Comparison of ENCODE assay signal across 17 cellular contexts in the genomic region with DNA sequence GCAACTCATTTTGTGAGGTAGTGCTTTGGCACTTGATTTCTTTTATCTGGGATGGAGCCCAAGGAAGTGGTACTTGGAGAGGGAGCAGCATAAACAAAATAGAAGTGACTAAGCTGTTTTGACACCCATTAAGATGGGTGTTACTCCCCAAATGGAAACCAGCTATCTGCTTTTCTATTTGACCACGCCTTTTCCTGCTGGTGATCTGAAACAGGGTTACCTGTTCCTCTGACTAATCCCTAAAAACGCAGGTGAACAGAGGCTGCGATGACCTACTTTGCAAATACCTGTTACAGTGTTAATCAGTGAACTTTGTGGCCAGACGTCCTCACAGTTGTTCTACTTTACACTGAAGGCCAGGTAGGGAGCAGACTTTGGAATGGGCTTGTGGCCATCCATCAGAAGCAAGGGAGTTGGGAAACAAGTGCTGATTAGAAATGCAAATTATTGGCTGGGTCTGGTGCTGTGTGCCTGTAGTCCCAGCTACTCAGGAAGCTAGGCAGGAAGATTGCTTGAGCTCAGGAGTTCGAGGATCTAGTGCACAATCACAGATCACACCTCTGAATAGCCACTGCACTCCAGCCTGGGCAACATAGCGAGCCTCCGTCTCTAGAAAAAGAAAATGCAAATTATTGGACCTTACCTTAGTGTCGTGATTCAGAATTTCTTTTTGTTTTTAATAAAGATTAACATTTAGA. TPM values are rescaled to one million over a fixed set of nuclear protein-coding genes. Genes with fewer than 3 reads are reported as not detected.
DNase-seq lines count a peak whose midpoint lies in the region; ATAC-seq and TF ChIP-seq lines count a peak whose summit lies in the region.
"Had no signal": no experiment of that assay in that cellular context is flagged by ENCODE, and none has a peak within 500 bp of the region (broad histone marks: within the 10 kb centered on the region; RNA-seq: fewer than 3 reads in every experiment).

No MANE protein-coding gene starts in this region.

- H2BK5ac ChIP-seq in mesenchymal stem cell (ENCODE audit: low read depth, low read length, poor library complexity, severe bottlenecking): no peak overlapping the region

- no peak overlapping the region for H3K4me3 ChIP-seq in Caco-2 (ENCODE audit: low read depth, low read length)
- no peak overlapping the region for H3K4me3 ChIP-seq in mesenchymal stem cell (ENCODE audit: insufficient read depth in 1 of 2, low read depth in 1 of 2, low read length in 2 of 2)
- H3K4me3 ChIP-seq: Peyer's patch, uterus had no signal

- no peak overlapping the region for H3K27ac ChIP-seq in RWPE1
- H3K27ac ChIP-seq in mesenchymal stem cell (ENCODE audit: low read length, poor library complexity, severe bottlenecking): no peak overlapping the region
- H3K27ac ChIP-seq: parathyroid adenoma, Peyer's patch, uterus had no signal

- CTCF ChIA-PET in Caco-2 (lab: Charles Lee) (no interaction called here), RWPE1 (lab: Yijun Ruan, JAX) (interaction anchor here (0.6 to 1.2 kb wide), 2 partner anchors 58 to 82 kb away, joined by 3 to 6 read pairs; a partner anchor contains a TSS)

- peak overlapping the region in 1 of 2 experiments; percentile 24 for H3K4ac ChIP-seq in mesenchymal stem cell (ENCODE audit: low read depth in 1 of 2, low read length in 2 of 2)

- no peaks in the 10 kb centered on the region for H3K27me3 Mint-ChIP-seq in Caco-2 (ENCODE audit: insufficient read depth, unreplicated experiment)
- H3K27me3 Mint-ChIP-seq: activated CD8-positive, alpha-beta T cell treated with anti-CD3 and anti-CD28 coated beads for 36 hours had no signal

- no peak overlapping the region for H2AFZ ChIP-seq in mesenchymal stem cell (ENCODE audit: low read depth, low read length)
- H2AFZ ChIP-seq: parathyroid adenoma had no signal

- H2BK15ac ChIP-seq in mesenchymal stem cell (ENCODE audit: low read depth, poor library complexity, severe bottlenecking): no peak overlapping the region

- peak overlapping the region; percentile 9 for H3K9ac ChIP-seq in mesenchymal stem cell (ENCODE audit: low read length)
- H3K9ac ChIP-seq: parathyroid adenoma had no signal

- peaks cover 48% of the 10 kb centered on the region for H3K4me1 ChIP-seq in Caco-2
- H3K4me1 ChIP-seq in mesenchymal stem cell (ENCODE audit: control insufficient read depth, insufficient read depth, low read depth, low read length): peaks cover 8% of the 10 kb centered on the region
- H3K4me1 ChIP-seq: uterus had no signal

- H3K4me1 Mint-ChIP-seq in Caco-2 (ENCODE audit: low read depth, unreplicated experiment): peaks cover 39% of the 10 kb centered on the region

- no peaks in the 10 kb centered on the region for H3K27me3 ChIP-seq in Caco-2 (replicated peaks; ENCODE audit: control insufficient read depth, insufficient read depth, low read length)
- H3K27me3 ChIP-seq in mesenchymal stem cell (ENCODE audit: control insufficient read depth in 1 of 2, insufficient read depth in 1 of 2, low read length in 2 of 2): no peaks in the 10 kb centered on the region
- H3K27me3 ChIP-seq: Peyer's patch, uterus had no signal

- no peak overlapping the region for H2BK120ac ChIP-seq in mesenchymal stem cell (ENCODE audit: low read depth, low read length)

- ATAC-seq in esophagus mucosa: peak; percentile 70
- ATAC-seq in HG03342 (IDR thresholded peaks at IDR 0.05; ENCODE audit: unreplicated experiment): no peak
- ATAC-seq in GM19463 (IDR thresholded peaks at IDR 0.05; ENCODE audit: unreplicated experiment): no peak
- ATAC-seq: activated CD8-positive, alpha-beta T cell treated with anti-CD3 and anti-CD28 coated beads for 36 hours; left cardiac atrium; stimulated activated memory B cell treated with anti-CD40 and anti-IgM and Interleukin-4, amounts not matched to agents 10 μg/mL and 1 μg/mL and 100 μg/mL, for 72 hours had no signal

- 83% methylated on average over 7 of the region's 8 CpGs for WGBS in mesenchymal stem cell

- peaks cover 19% of the 10 kb centered on the region for H3K36me3 Mint-ChIP-seq in Caco-2 (ENCODE audit: insufficient read depth, unreplicated experiment)

- H3K18ac ChIP-seq in mesenchymal stem cell (ENCODE audit: low read depth in 1 of 2, low read length in 2 of 2): peak overlapping the region in 1 of 2 experiments; percentile 43

- no peak overlapping the region for H4K8ac ChIP-seq in mesenchymal stem cell (ENCODE audit: low read length)

- H3K79me1 ChIP-seq in mesenchymal stem cell (replicated peaks; ENCODE audit: low read length, poor library complexity, severe bottlenecking): no peaks in the 10 kb centered on the region

- H2AK5ac ChIP-seq in mesenchymal stem cell (ENCODE audit: low read length, severe bottlenecking): peak overlapping the region; percentile 4

- H3K27ac Mint-ChIP-seq in Caco-2 (ENCODE audit: unreplicated experiment): peak overlapping the region; percentile 77
- H3K27ac Mint-ChIP-seq: activated CD8-positive, alpha-beta T cell treated with anti-CD3 and anti-CD28 coated beads for 36 hours; activated T-helper 1 cell treated with anti-CD3 and anti-CD28 coated beads, Interleukin-12 subunit alpha, Interleukin-12 subunit beta, Interleukin-2, Interleukin-4 antibody, amounts not matched to agents 30 ng/mL and 10 ng/mL and 1 ng/mL, durations not matched to agents 14 hours and 24 hours and 36 hours; stimulated activated memory B cell treated with anti-CD40 and anti-IgM and Interleukin-4, amounts not matched to agents 10 μg/mL and 1 μg/mL and 100 μg/mL, for 72 hours had no signal

- no peak overlapping the region for H3K4me2 ChIP-seq in mesenchymal stem cell (ENCODE audit: low read length, poor library complexity, severe bottlenecking)

- POLR2A ChIA-PET in Caco-2 (lab: Charles Lee) (no interaction called here), RWPE1 (lab: Yijun Ruan, JAX; ENCODE audit: low non-redundant PET) (interaction anchor here (0.6 kb wide), 1 partner anchor 80 kb away, joined by 3 read pairs; no protein-coding TSS in a partner anchor)

- peak overlapping the region; percentile 14 for H3K4me3 Mint-ChIP-seq in Caco-2 (ENCODE audit: unreplicated experiment)
- H3K4me3 Mint-ChIP-seq: activated CD8-positive, alpha-beta T cell treated with anti-CD3 and anti-CD28 coated beads for 36 hours; activated T-helper 1 cell treated with anti-CD3 and anti-CD28 coated beads, Interleukin-12 subunit alpha, Interleukin-12 subunit beta, Interleukin-2, Interleukin-4 antibody, amounts not matched to agents 30 ng/mL and 10 ng/mL and 1 ng/mL, durations not matched to agents 14 hours and 24 hours and 36 hours; stimulated activated memory B cell treated with anti-CD40 and anti-IgM and Interleukin-4, amounts not matched to agents 10 μg/mL and 1 μg/mL and 100 μg/mL, for 72 hours had no signal

- no peak overlapping the region for H3K23ac ChIP-seq in mesenchymal stem cell (ENCODE audit: low read length in 2 of 2)

- TF ChIP-seq CTCF in Caco-2 (IDR thresholded peaks at IDR 0.05; ENCODE audit: insufficient read depth in 1 of 2, low read depth in 1 of 2, low read length in 1 of 2, severe bottlenecking in 1 of 2, unreplicated experiment in 1 of 2): no peak
- TF ChIP-seq CTCF in RWPE1 (conservative IDR thresholded peaks at IDR 0.05; ENCODE audit: low read depth): no peak

- peak overlapping the region in 1 of 2 experiments; percentile 27 for H2BK12ac ChIP-seq in mesenchymal stem cell (ENCODE audit: low read length in 2 of 2)

- H3K14ac ChIP-seq in mesenchymal stem cell (ENCODE audit: low read length in 2 of 2): no peak overlapping the region

- intact Hi-C loops in Caco-2 (cut with micrococcal nuclease; ENCODE audit: unreplicated experiment): no loop called here

- peaks cover 12% of the 10 kb centered on the region for H3K9me3 ChIP-seq in Caco-2
- H3K9me3 ChIP-seq in mesenchymal stem cell (ENCODE audit: control insufficient read depth, low read length): no peaks in the 10 kb centered on the region
- H3K9me3 ChIP-seq: Peyer's patch, uterus had no signal

- no TSS peak for BruUV-seq in Caco-2 (replicated peaks; lab: Mats Ljungman, UMichigan)

- no peak overlapping the region for H4K91ac ChIP-seq in mesenchymal stem cell (ENCODE audit: low read length)

- DNase-seq in Caco-2 (peak; percentile 63 to 75), RWPE1 (ENCODE audit: low spot score) (peak; percentile 48), mesenchymal stem cell (no peak), SHP77 (lab: John Stamatoyannopoulos, UW) (no peak), H4 (ENCODE audit: low spot score) (no peak)
- DNase-seq: activated CD8-positive, alpha-beta T cell treated with anti-CD3 and anti-CD28 coated beads for 36 hours; hippocampal formation; left cardiac atrium; NCI-H2029; uterus had no signal

- H3K36me3 ChIP-seq in Caco-2 (ENCODE audit: control insufficient read depth, insufficient read depth, low read length) (no peaks in the 10 kb centered on the region), mesenchymal stem cell (ENCODE audit: control insufficient read depth in 1 of 2, insufficient read depth in 2 of 2, low read depth in 1 of 2, low read length in 2 of 2) (no peaks in the 10 kb centered on the region)
- H3K36me3 ChIP-seq: Peyer's patch, uterus had no signal

- peaks cover 10% of the 10 kb centered on the region for H3K9me3 Mint-ChIP-seq in Caco-2 (ENCODE audit: unreplicated experiment)
- H3K9me3 Mint-ChIP-seq: activated T-helper 1 cell treated with anti-CD3 and anti-CD28 coated beads, Interleukin-12 subunit alpha, Interleukin-12 subunit beta, Interleukin-2, Interleukin-4 antibody, amounts not matched to agents 30 ng/mL and 10 ng/mL and 1 ng/mL, durations not matched to agents 14 hours and 24 hours and 36 hours had no signal

RNA-seq across cellular contexts. Expression of a gene that starts 58.3 kb away (rescaled TPM):
- total RNA-seq in Caco-2 (2022) (146 and 147 TPM in 2 replicates), esophagus mucosa (174 TPM)
- polyA plus RNA-seq in mesenchymal stem cell (2013, experiment 1 of 2): 44.7 TPM
- 42.1 TPM for polyA plus RNA-seq in mesenchymal stem cell (2013, experiment 2 of 2)
- total RNA-seq in H4 (2014; rRNA removed; shearing (Covaris generic)): 77.7 and 87.4 TPM in 2 replicates

Comparison
In these comparisons a context has a peak if more than half of its experiments do, and no peak if none do; other contexts are left out.
1. DNase-seq: peak in Caco-2 (2 of 2) and RWPE1 (single experiment); none in mesenchymal stem cell (single experiment), SHP77 (0 of 2) and H4 (single experiment).